In genomic region chr6:118580585-118581419, GRCh38 we compare ENCODE assay signal across 8 cellular contexts. TPM values are rescaled to one million over a fixed set of nuclear protein-coding genes. Genes with fewer than 3 reads are reported as not detected.
A peak's percentile ranks its signal among the peaks of the same experiment; 100 is the strongest.
DNase-seq lines count a peak whose midpoint lies in the region; ATAC-seq and TF ChIP-seq lines count a peak whose summit lies in the region.

No MANE protein-coding gene starts in this region.

- peak overlapping the region in 6 of 11 experiments; percentile 23 to 63 (median 50); a peak in 10 of 22 replicates for H3K27ac ChIP-seq in BLaER1 treated with 17β-estradiol and CSF1 and Interleukin-3, amounts not matched to agents 10 nM and 100 nM
- H3K27ac ChIP-seq in endodermal cell (ENCODE audit: low read depth, low read length): no peak overlapping the region
- H3K27ac ChIP-seq in upper lobe of left lung: peak overlapping the region in 2 of 4 donors; percentile 7 to 13

- H3K9me3 ChIP-seq in BLaER1 treated with 17β-estradiol and CSF1 and Interleukin-3, amounts not matched to agents 10 nM and 100 nM (replicated peaks in 1 of 11): peaks cover 46 to 49% (median 48%) of the 10 kb centered on the region in 11 experiments
- H3K9me3 ChIP-seq in Loucy (ENCODE audit: insufficient read depth, low read depth, low read length): peaks cover 3% of the 10 kb centered on the region; the same call in 1 of the 2 replicates
- H3K9me3 ChIP-seq in endodermal cell (ENCODE audit: control insufficient read depth, low read length): peaks cover 47% of the 10 kb centered on the region
- H3K9me3 ChIP-seq in upper lobe of left lung: peaks cover 7 to 26% (median 14%) of the 10 kb centered on the region in 4 donors

- no peaks in the 10 kb centered on the region for H3K27me3 Mint-ChIP-seq in endodermal cell (ENCODE audit: insufficient read depth)

- peaks cover 0 to 55% (median 19%) of the 10 kb centered on the region in 11 experiments; a peak in 15 of 22 replicates for H3K36me3 ChIP-seq in BLaER1 treated with 17β-estradiol and CSF1 and Interleukin-3, amounts not matched to agents 10 nM and 100 nM
- H3K36me3 ChIP-seq in Loucy (ENCODE audit: insufficient read depth, low read length) (peaks cover 29% of the 10 kb centered on the region; the same call in 1 of the 2 replicates), endodermal cell (ENCODE audit: control insufficient read depth, insufficient read depth, low read length) (no peaks in the 10 kb centered on the region), upper lobe of left lung (no peaks in the 10 kb centered on the region)

- H3K4me3 ChIP-seq in BLaER1 treated with 17β-estradiol and CSF1 and Interleukin-3, amounts not matched to agents 10 nM and 100 nM: no peak overlapping the region
- H3K4me3 ChIP-seq in Loucy (ENCODE audit: low read length, poor library complexity, severe bottlenecking) (no peak overlapping the region), endodermal cell (ENCODE audit: low read length) (peak overlapping the region; percentile 29), upper lobe of left lung (no peak overlapping the region)

- peak overlapping the region in 4 of 11 experiments; percentile 10 to 25 (median 20); a peak in 2 of 22 replicates for H3K9ac ChIP-seq in BLaER1 treated with 17β-estradiol and CSF1 and Interleukin-3, amounts not matched to agents 10 nM and 100 nM
- H3K9ac ChIP-seq in Loucy (ENCODE audit: low read depth, low read length, poor library complexity, severe bottlenecking) (no peak overlapping the region), endodermal cell (ENCODE audit: extremely low read depth, low read length, poor library complexity, severe bottlenecking) (no peak overlapping the region)

- TF ChIP-seq EP300 in upper lobe of left lung (IDR thresholded peaks at IDR 0.05): no peak

- peaks cover 14% of the 10 kb centered on the region for H3K4me1 Mint-ChIP-seq in endodermal cell

- H3K27me3 ChIP-seq in BLaER1 treated with 17β-estradiol and CSF1 and Interleukin-3, amounts not matched to agents 10 nM and 100 nM: no peaks in the 10 kb centered on the region
- H3K27me3 ChIP-seq in Loucy (ENCODE audit: insufficient read depth, low read length, poor library complexity, severe bottlenecking) (no peaks in the 10 kb centered on the region), endodermal cell (ENCODE audit: control insufficient read depth, insufficient read depth, low read length, poor library complexity, severe bottlenecking) (no peaks in the 10 kb centered on the region), upper lobe of left lung (no peaks in the 10 kb centered on the region)

- ATAC-seq in GM18909 (IDR thresholded peaks at IDR 0.05; ENCODE audit: poor library complexity, unreplicated experiment): peak; percentile 65
- peak; percentile 82 for ATAC-seq in SK-N-SH treated with all-trans-retinoic acid at 6 μM for 48 hours
- peak; percentile 84 to 89 for ATAC-seq in upper lobe of left lung (ENCODE audit: low FRiP score in 2 of 2)
- no peak for ATAC-seq in HG02852 (IDR thresholded peaks at IDR 0.05; ENCODE audit: unreplicated experiment)

- H3K4me3 Mint-ChIP-seq in endodermal cell: no peak overlapping the region

- DNase-seq in endodermal cell (peak; percentile 78), medulla oblongata (ENCODE audit: extremely low spot score) (peak; percentile 89), upper lobe of left lung (no peak)

- no peaks in the 10 kb centered on the region for H3F3A ChIP-seq in Loucy (ENCODE audit: low read depth)

- peaks cover 59% of the 10 kb centered on the region; the same call in 1 of the 2 replicates for H3K79me2 ChIP-seq in Loucy (ENCODE audit: insufficient read depth, low read length)

- peaks cover 0 to 48% (median 10%) of the 10 kb centered on the region in 10 experiments; a peak in 11 of 20 replicates for H3K4me1 ChIP-seq in BLaER1 treated with 17β-estradiol and CSF1 and Interleukin-3, amounts not matched to agents 10 nM and 100 nM
- H3K4me1 ChIP-seq in Loucy (ENCODE audit: insufficient read depth, low read length, poor library complexity, severe bottlenecking) (no peaks in the 10 kb centered on the region), endodermal cell (ENCODE audit: control insufficient read depth, insufficient read depth, low read length) (peaks cover 8% of the 10 kb centered on the region), upper lobe of left lung (peaks cover 11 to 20% (median 14%) of the 10 kb centered on the region in 4 donors)

- H2AFZ ChIP-seq in Loucy (ENCODE audit: low read length): no peak overlapping the region

- peaks cover 41% of the 10 kb centered on the region for H3K9me3 Mint-ChIP-seq in endodermal cell

- H3K36me3 Mint-ChIP-seq in endodermal cell (ENCODE audit: low read depth): peaks cover 13% of the 10 kb centered on the region

- H3K9me2 ChIP-seq in Loucy (replicated peaks; ENCODE audit: low read depth, low read length): no peaks in the 10 kb centered on the region

- H3K4me2 ChIP-seq in BLaER1 treated with 17β-estradiol and CSF1 and Interleukin-3, amounts not matched to agents 10 nM and 100 nM: peak overlapping the region in 5 of 11 experiments; percentile 36 to 76 (median 73); a peak in 10 of 22 replicates
- no peak overlapping the region for H3K4me2 ChIP-seq in Loucy (ENCODE audit: low read depth, low read length, poor library complexity, severe bottlenecking)

- no peak for TF ChIP-seq POLR2A in upper lobe of left lung (IDR thresholded peaks at IDR 0.05)

- peak overlapping the region; percentile 41 for H3K27ac Mint-ChIP-seq in endodermal cell

- WGBS in endodermal cell (ENCODE audit: insufficient coverage in 1 of 2, insufficient read length in 1 of 2), 2 experiments: 68 to 71% methylated on average over 7 to 10 of the region's 10 CpGs
- 58 to 59% methylated on average over 10 of the region's 10 CpGs for WGBS in upper lobe of left lung, 2 donors

- peaks cover 0 to 63% (median 0%) of the 10 kb centered on the region in 11 experiments; a peak in 6 of 22 replicates for H4K20me1 ChIP-seq in BLaER1 treated with 17β-estradiol and CSF1 and Interleukin-3, amounts not matched to agents 10 nM and 100 nM
- H4K20me1 ChIP-seq in Loucy (ENCODE audit: insufficient read depth, low read length, poor library complexity, severe bottlenecking): peaks cover 3% of the 10 kb centered on the region

- TF ChIP-seq CTCF in Loucy (conservative IDR thresholded peaks at IDR 0.05; ENCODE audit: low read length) (peak; percentile 81), endodermal cell (conservative IDR thresholded peaks at IDR 0.05) (peak; percentile 89), upper lobe of left lung (IDR thresholded peaks at IDR 0.05) (peak; percentile 64 to 82 (median 71))

TF ChIP-seq in SK-N-SH treated with all-trans-retinoic acid at 6 μM for 48 hours, 23 proteins besides CTCF, POLR2A, EP300 and RAD21 (continues in another document):
- TF ChIP-seq ZNF70 (CRISPR knock-in tag; IDR thresholded peaks at IDR 0.05) (no peak), ARNTL (CRISPR knock-in tag; IDR thresholded peaks at IDR 0.05; ENCODE audit: borderline replicate concordance, low read depth) (no peak), PPARA (CRISPR knock-in tag; IDR thresholded peaks at IDR 0.05; ENCODE audit: borderline replicate concordance) (no peak), TCF4 (CRISPR knock-in tag; IDR thresholded peaks at IDR 0.05; ENCODE audit: borderline replicate concordance) (no peak), ZNF565 (CRISPR knock-in tag; conservative IDR thresholded peaks at IDR 0.05; ENCODE audit: low read depth) (no peak), RARB (CRISPR knock-in tag; IDR thresholded peaks at IDR 0.05) (no peak), POU6F1 (CRISPR knock-in tag; IDR thresholded peaks at IDR 0.05; ENCODE audit: borderline replicate concordance, low read depth) (no peak), TSHZ2 (CRISPR knock-in tag; IDR thresholded peaks at IDR 0.05) (no peak), SNAI2 (CRISPR knock-in tag; IDR thresholded peaks at IDR 0.05) (no peak), ZFP30 (CRISPR knock-in tag; IDR thresholded peaks at IDR 0.05) (no peak), GLIS3 (CRISPR knock-in tag; IDR thresholded peaks at IDR 0.05) (no peak), ESRRG (CRISPR knock-in tag; IDR thresholded peaks at IDR 0.05) (no peak)

RNA-seq across cellular contexts. Expression of gene PLN, which starts 32.7 kb away (rescaled TPM):
- total RNA-seq in endodermal cell (not detected), upper lobe of left lung (1 to 10 TPM in 5 of 6 donors, not detected in 1; 1.9 to 9.9 (median 3.8) TPM)
- not detected for polyA plus RNA-seq in endodermal cell (2013, experiment 1 of 2)
- polyA plus RNA-seq in endodermal cell (2013, experiment 2 of 2): 0.17 TPM

Comparison
In these comparisons a context has a peak if more than half of its experiments do, and no peak if none do; other contexts are left out.
1. DNase-seq: peak in endodermal cell (single experiment) and medulla oblongata (single experiment); none in upper lobe of left lung (0 of 2).
2. Peak in every context shown above with its lines, with median percentiles within 50 percentile points of each other: CTCF ChIP-seq.